38 cellular contexts compared by ENCODE assay signal in the genomic region with DNA sequence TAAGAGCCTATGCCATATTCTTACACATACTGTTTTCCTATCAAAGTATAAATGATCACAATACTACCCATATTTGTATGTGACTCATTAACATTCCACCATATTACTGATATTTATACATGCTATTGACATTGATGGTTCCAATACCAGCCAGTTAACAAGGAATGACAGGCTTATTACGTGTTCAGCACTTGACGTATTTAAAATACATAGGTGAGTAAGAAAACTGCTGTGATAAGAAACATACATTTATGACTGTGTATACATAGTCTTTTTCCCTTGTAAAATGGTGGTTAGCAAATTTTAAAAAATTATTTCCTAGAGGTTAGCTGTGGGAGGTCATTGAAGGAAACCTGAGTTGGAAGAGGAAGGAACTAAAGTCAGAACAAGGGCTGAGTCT.
"Had no signal": no experiment of that assay in that cellular context is flagged by ENCODE, and none has a peak within 500 bp of the region (broad histone marks: within the 10 kb centered on the region; RNA-seq: fewer than 3 reads in every experiment).

No MANE protein-coding gene starts in this region.

- H3K4me3 ChIP-seq: adrenal gland, ascending aorta, body of pancreas, breast epithelium, cardiac muscle cell had no signal

- H3K27me3 Mint-ChIP-seq: activated naive CD4-positive, alpha-beta T cell treated with anti-CD3 and anti-CD28 coated beads, Interleukin-2, amount 10 ng/mL, durations not matched to agents 7 days and 5 days; activated naive CD4-positive, alpha-beta T cell treated with anti-CD3 and anti-CD28 coated beads, Interleukin-2, amount 50 U/mL, for 24 hours; activated naive CD8-positive, alpha-beta T cell; activated naive CD8-positive, alpha-beta T cell treated with anti-CD3 and anti-CD28 coated beads for 36 hours; activated naive CD8-positive, alpha-beta T cell treated with anti-CD3 and anti-CD28 coated beads, Interleukin-2, amount 10 ng/mL, durations not matched to agents 7 days and 5 days; activated naive CD8-positive, alpha-beta T cell treated with anti-CD3 and anti-CD28 coated beads, Interleukin-2, amount 50 U/mL, for 24 hours; activated T-helper 17 cell treated with anti-CD3 and anti-CD28 coated beads, Interleukin-2, amount 50 U/mL, for 72 hours; brain; central memory CD8-positive, alpha-beta T cell had no signal

- H3K27ac Mint-ChIP-seq: activated naive CD4-positive, alpha-beta T cell treated with anti-CD3 and anti-CD28 coated beads for 36 hours; activated naive CD4-positive, alpha-beta T cell treated with anti-CD3 and anti-CD28 coated beads, Interleukin-2, amount 10 ng/mL, durations not matched to agents 7 days and 5 days; activated naive CD4-positive, alpha-beta T cell treated with anti-CD3 and anti-CD28 coated beads, Interleukin-2, amount 50 U/mL, for 24 hours; activated naive CD4-positive, alpha-beta T cell treated with anti-CD3 and anti-CD28 coated beads, Interleukin-2, amount 50 U/mL, for 72 hours; activated naive CD8-positive, alpha-beta T cell; activated naive CD8-positive, alpha-beta T cell treated with anti-CD3 and anti-CD28 coated beads for 36 hours; activated naive CD8-positive, alpha-beta T cell treated with anti-CD3 and anti-CD28 coated beads, Interleukin-2, amount 10 ng/mL, durations not matched to agents 7 days and 5 days; activated naive CD8-positive, alpha-beta T cell treated with anti-CD3 and anti-CD28 coated beads, Interleukin-2, amount 50 U/mL, for 24 hours; activated T-cell treated with anti-CD3 and anti-CD28 coated beads, Interleukin-2, amount 50 U/mL, for 72 hours; activated T-helper 1 cell treated with anti-CD3 and anti-CD28 coated beads, Interleukin-12 subunit alpha, Interleukin-12 subunit beta, Interleukin-2, Interleukin-4 antibody, amounts not matched to agents 30 ng/mL and 10 ng/mL and 1 ng/mL, durations not matched to agents 14 hours and 24 hours and 36 hours; activated T-helper 17 cell treated with anti-CD3 and anti-CD28 coated beads, Interleukin-2, amount 50 U/mL, for 72 hours; activated T-helper 2 cell treated with anti-CD3 and anti-CD28 coated beads, Interferon-gamma antibody, Interleukin-2, Interleukin-4, amounts not matched to agents 10 μg/mL and 5 μg/mL and 100 μg/mL, durations not matched to agents 14 hours and 24 hours and 36 hours had no signal

- H3K4me1 Mint-ChIP-seq: activated naive CD4-positive, alpha-beta T cell treated with anti-CD3 and anti-CD28 coated beads, Interleukin-2, amount 10 ng/mL, durations not matched to agents 7 days and 5 days; activated naive CD4-positive, alpha-beta T cell treated with anti-CD3 and anti-CD28 coated beads, Interleukin-2, amount 50 U/mL, for 24 hours; activated naive CD8-positive, alpha-beta T cell treated with anti-CD3 and anti-CD28 coated beads for 36 hours; activated naive CD8-positive, alpha-beta T cell treated with anti-CD3 and anti-CD28 coated beads, Interleukin-2, amount 10 ng/mL, durations not matched to agents 7 days and 5 days; activated naive CD8-positive, alpha-beta T cell treated with anti-CD3 and anti-CD28 coated beads, Interleukin-2, amount 50 U/mL, for 24 hours; activated T-helper 17 cell treated with anti-CD3 and anti-CD28 coated beads, Interleukin-2, amount 50 U/mL, for 72 hours; central memory CD8-positive, alpha-beta T cell had no signal

- H3K9me3 ChIP-seq: adrenal gland, ascending aorta, body of pancreas, breast epithelium had no signal

- H3K27ac ChIP-seq: adrenal gland, ascending aorta, body of pancreas, brain microvascular endothelial cell, cardiac muscle cell had no signal

- H3K36me3 Mint-ChIP-seq: activated naive CD4-positive, alpha-beta T cell treated with anti-CD3 and anti-CD28 coated beads, Interleukin-2, amount 10 ng/mL, durations not matched to agents 7 days and 5 days; activated naive CD4-positive, alpha-beta T cell treated with anti-CD3 and anti-CD28 coated beads, Interleukin-2, amount 50 U/mL, for 24 hours; activated naive CD4-positive, alpha-beta T cell treated with anti-CD3 and anti-CD28 coated beads, Interleukin-2, amount 50 U/mL, for 72 hours; activated naive CD8-positive, alpha-beta T cell; activated naive CD8-positive, alpha-beta T cell treated with anti-CD3 and anti-CD28 coated beads for 36 hours; activated naive CD8-positive, alpha-beta T cell treated with anti-CD3 and anti-CD28 coated beads, Interleukin-2, amount 10 ng/mL, durations not matched to agents 7 days and 5 days; brain had no signal

- H3K27me3 ChIP-seq: adrenal gland, ascending aorta, body of pancreas, brain microvascular endothelial cell, breast epithelium, cardiac muscle cell had no signal

- FAIRE-seq: astrocyte, colon had no signal

- H3K36me3 ChIP-seq: adrenal gland, ascending aorta, brain microvascular endothelial cell, breast epithelium, cardiac muscle cell had no signal

- H3K4me1 ChIP-seq: adrenal gland, ascending aorta, body of pancreas, breast epithelium had no signal

- ATAC-seq: activated naive CD4-positive, alpha-beta T cell treated with anti-CD3 and anti-CD28 coated beads, Interleukin-2, amount 50 U/mL, for 72 hours; activated naive CD8-positive, alpha-beta T cell treated with anti-CD3 and anti-CD28 coated beads, Interleukin-2, amount 50 U/mL, for 24 hours; activated T-cell treated with anti-CD3 and anti-CD28 coated beads, Interleukin-2, amount 50 U/mL, for 4 hours; activated T-cell treated with anti-CD3 and anti-CD28 coated beads, Interleukin-2, amount 50 U/mL, for 72 hours; activated T-helper 17 cell treated with anti-CD3 and anti-CD28 coated beads, Interleukin-2, amount 50 U/mL, for 72 hours; body of pancreas had no signal

- H3K4me3 Mint-ChIP-seq: activated naive CD4-positive, alpha-beta T cell treated with anti-CD3 and anti-CD28 coated beads for 36 hours; activated naive CD4-positive, alpha-beta T cell treated with anti-CD3 and anti-CD28 coated beads, Interleukin-2, amount 10 ng/mL, durations not matched to agents 7 days and 5 days; activated naive CD4-positive, alpha-beta T cell treated with anti-CD3 and anti-CD28 coated beads, Interleukin-2, amount 50 U/mL, for 24 hours; activated naive CD8-positive, alpha-beta T cell; activated naive CD8-positive, alpha-beta T cell treated with anti-CD3 and anti-CD28 coated beads for 36 hours; activated naive CD8-positive, alpha-beta T cell treated with anti-CD3 and anti-CD28 coated beads, Interleukin-2, amount 10 ng/mL, durations not matched to agents 7 days and 5 days; activated naive CD8-positive, alpha-beta T cell treated with anti-CD3 and anti-CD28 coated beads, Interleukin-2, amount 50 U/mL, for 24 hours; activated T-cell treated with anti-CD3 and anti-CD28 coated beads, Interleukin-2, amount 50 U/mL, for 4 hours; activated T-cell treated with anti-CD3 and anti-CD28 coated beads, Interleukin-2, amount 50 U/mL, for 72 hours; activated T-helper 1 cell treated with anti-CD3 and anti-CD28 coated beads, Interleukin-12 subunit alpha, Interleukin-12 subunit beta, Interleukin-2, Interleukin-4 antibody, amounts not matched to agents 30 ng/mL and 10 ng/mL and 1 ng/mL, durations not matched to agents 14 hours and 24 hours and 36 hours; activated T-helper 17 cell treated with anti-CD3 and anti-CD28 coated beads, Interleukin-2, amount 50 U/mL, for 72 hours; brain; central memory CD8-positive, alpha-beta T cell had no signal

- DNase-seq: activated effector memory CD4-positive, alpha-beta T cell treated with anti-CD3 and anti-CD28 coated beads, Interleukin-2, amount 50 U/mL, for 16 hours; activated effector memory CD4-positive, alpha-beta T cell treated with Interleukin-2 at 50 U/mL for 16 hours; activated gamma-delta T cell; activated gamma-delta T cell treated with Interleukin-2 at 50 U/mL for 16 hours; activated naive CD4-positive, alpha-beta T cell; activated naive CD4-positive, alpha-beta T cell treated with anti-CD3 and anti-CD28 coated beads for 36 hours; activated naive CD4-positive, alpha-beta T cell treated with anti-CD3 and anti-CD28 coated beads, Interleukin-2, amount 10 ng/mL, durations not matched to agents 7 days and 5 days; activated naive CD4-positive, alpha-beta T cell treated with anti-CD3 and anti-CD28 coated beads, Interleukin-2, amount 50 U/mL, for 16 hours; activated naive CD4-positive, alpha-beta T cell treated with Interleukin-2 at 50 U/mL for 16 hours; activated naive CD8-positive, alpha-beta T cell treated with anti-CD3 and anti-CD28 coated beads for 36 hours; activated naive CD8-positive, alpha-beta T cell treated with anti-CD3 and anti-CD28 coated beads, Interleukin-2, amount 10 ng/mL, durations not matched to agents 7 days and 5 days; activated naive CD8-positive, alpha-beta T cell treated with anti-CD3 and anti-CD28 coated beads, Interleukin-2, amount 50 U/mL, for 24 hours; activated T-cell treated with anti-CD3 and anti-CD28 coated beads, Interleukin-2, amount 50 U/mL, for 4 hours; activated T-cell treated with anti-CD3 and anti-CD28 coated beads, Interleukin-2, amount 50 U/mL, for 48 hours; activated T-cell treated with anti-CD3 and anti-CD28 coated beads, Interleukin-2, amount 50 U/mL, for 72 hours; adrenal gland; amniotic stem cell; amygdala; anterior cingulate cortex; aorta; body of pancreas; brain microvascular endothelial cell; caudate nucleus; central memory CD4-positive, alpha-beta T cell; cerebellar nuclear complex had no signal
